12 cellular contexts compared by ENCODE assay signal in genomic region chr16:10880609-10881452, GRCh38. TPM values are rescaled to one million over a fixed set of nuclear protein-coding genes. Genes with fewer than 3 reads are reported as not detected.
DNase-seq lines count a peak whose midpoint lies in the region; ATAC-seq and TF ChIP-seq lines count a peak whose summit lies in the region.
"Had no signal": no experiment of that assay in that cellular context is flagged by ENCODE, and none has a peak within 500 bp of the region (broad histone marks: within the 10 kb centered on the region; RNA-seq: fewer than 3 reads in every experiment).

No MANE protein-coding gene starts in this region.

- H3K9me2 ChIP-seq in OCI-LY7 (ENCODE audit: insufficient read depth, low read length): no peaks in the 10 kb centered on the region

- H3K36me3 ChIP-seq in OCI-LY7 (ENCODE audit: insufficient read depth, low read length) (peaks cover 75% of the 10 kb centered on the region), thymus (ENCODE audit: control insufficient read depth, insufficient read depth) (no peaks in the 10 kb centered on the region)
- H3K36me3 ChIP-seq: ovary had no signal

- peaks cover 26% of the 10 kb centered on the region for H3K27me3 Mint-ChIP-seq in activated naive CD8-positive, alpha-beta T cell treated with anti-CD3 and anti-CD28 coated beads, Interleukin-2, amount 10 ng/mL, durations not matched to agents 7 days and 5 days
- peaks cover 77% of the 10 kb centered on the region for H3K27me3 Mint-ChIP-seq in activated naive CD8-positive, alpha-beta T cell treated with anti-CD3 and anti-CD28 coated beads for 36 hours

- peaks cover 70% of the 10 kb centered on the region for H3K4me1 ChIP-seq in OCI-LY7 (ENCODE audit: insufficient read depth, low read length, poor library complexity, severe bottlenecking)
- peaks cover 25% of the 10 kb centered on the region for H3K4me1 ChIP-seq in thymus (ENCODE audit: control insufficient read depth, insufficient read depth, low read length)

- peaks cover 88% of the 10 kb centered on the region for H3K79me2 ChIP-seq in OCI-LY7 (ENCODE audit: insufficient read depth, low read depth, low read length)

- no peaks in the 10 kb centered on the region for H3K9me3 ChIP-seq in OCI-LY7 (ENCODE audit: low read length)
- no peaks in the 10 kb centered on the region for H3K9me3 ChIP-seq in thymus (ENCODE audit: control insufficient read depth)
- H3K9me3 ChIP-seq: ovary had no signal

- H3K4me3 Mint-ChIP-seq in activated naive CD8-positive, alpha-beta T cell treated with anti-CD3 and anti-CD28 coated beads, Interleukin-2, amount 10 ng/mL, durations not matched to agents 7 days and 5 days: peak overlapping the region; percentile 64
- H3K4me3 Mint-ChIP-seq in activated naive CD8-positive, alpha-beta T cell treated with anti-CD3 and anti-CD28 coated beads for 36 hours: no peak overlapping the region

- POLR2A ChIA-PET in activated naive CD8-positive, alpha-beta T cell treated with anti-CD3 and anti-CD28 coated beads, Interleukin-2, amount 10 ng/mL, durations not matched to agents 7 days and 5 days (lab: Charles Lee): interaction anchor here (0.7 to 0.8 kb wide), 2 partner anchors 12 to 61 kb away, joined by 3 read pairs; partner anchors contain the start of gene DEXI
- POLR2A ChIA-PET in OCI-LY7 (lab: Charles Lee): interaction anchor here (1.0 to 1.3 kb wide), 2 partner anchors 9 to 64 kb away, joined by 3 to 5 read pairs; no protein-coding TSS in a partner anchor

- no peak overlapping the region for H2AFZ ChIP-seq in OCI-LY7 (ENCODE audit: low read length)

- H4K20me1 ChIP-seq in OCI-LY7 (ENCODE audit: insufficient read depth, low read length): peaks cover 41% of the 10 kb centered on the region

- no TSS peak for BruUV-seq in OCI-LY7 (replicated peaks; lab: Mats Ljungman, UMichigan)

- 70% methylated on average over 10 of the region's 10 CpGs for WGBS in thymus

- H3K27me3 ChIP-seq in layer of hippocampus (ENCODE audit: control insufficient read depth, insufficient read depth, low read length) (peaks cover 2% of the 10 kb centered on the region), thymus (ENCODE audit: control insufficient read depth, insufficient read depth) (no peaks in the 10 kb centered on the region)
- H3K27me3 ChIP-seq: ovary had no signal

- no peak for ATAC-seq in activated naive CD8-positive, alpha-beta T cell treated with anti-CD3 and anti-CD28 coated beads, Interleukin-2, amount 10 ng/mL, durations not matched to agents 7 days and 5 days (ENCODE audit: low read depth)
- ATAC-seq in HG03521 (IDR thresholded peaks at IDR 0.05; ENCODE audit: unreplicated experiment): no peak
- no peak for ATAC-seq in GM18858 (IDR thresholded peaks at IDR 0.05; ENCODE audit: unreplicated experiment)

- peaks cover 55% of the 10 kb centered on the region for H3K4me1 Mint-ChIP-seq in activated naive CD8-positive, alpha-beta T cell treated with anti-CD3 and anti-CD28 coated beads, Interleukin-2, amount 10 ng/mL, durations not matched to agents 7 days and 5 days
- peaks cover 52% of the 10 kb centered on the region for H3K4me1 Mint-ChIP-seq in activated naive CD8-positive, alpha-beta T cell treated with anti-CD3 and anti-CD28 coated beads for 36 hours

- H3K36me3 Mint-ChIP-seq in activated naive CD8-positive, alpha-beta T cell treated with anti-CD3 and anti-CD28 coated beads, Interleukin-2, amount 10 ng/mL, durations not matched to agents 7 days and 5 days: peaks cover 7% of the 10 kb centered on the region
- H3K36me3 Mint-ChIP-seq in activated naive CD8-positive, alpha-beta T cell treated with anti-CD3 and anti-CD28 coated beads for 36 hours: no peaks in the 10 kb centered on the region

- DNase-seq in activated naive CD8-positive, alpha-beta T cell treated with anti-CD3 and anti-CD28 coated beads, Interleukin-2, amount 10 ng/mL, durations not matched to agents 7 days and 5 days: no peak
- DNase-seq in activated naive CD8-positive, alpha-beta T cell treated with anti-CD3 and anti-CD28 coated beads for 36 hours: no peak
- DNase-seq in OCI-LY7 (ENCODE audit: low spot score) (no peak), NCI-H2029 treated with DMSO at 0.1 percent for 48 hours (lab: John Stamatoyannopoulos, UW) (no peak)
- DNase-seq: NCI-H82; ovary; stimulated activated CD4-positive, alpha-beta T cell treated with anti-CD3 and anti-CD28 coated beads, Interleukin-15, amount 100 ng/mL, for 24 hours had no signal

- H3K4me3 ChIP-seq in OCI-LY7 (ENCODE audit: low read depth, low read length, poor library complexity, severe bottlenecking): peak overlapping the region; percentile 87
- no peak overlapping the region for H3K4me3 ChIP-seq in thymus (ENCODE audit: low read length)
- H3K4me3 ChIP-seq: ovary, SK-N-MC had no signal

- no peak overlapping the region for H3K27ac Mint-ChIP-seq in activated naive CD8-positive, alpha-beta T cell treated with anti-CD3 and anti-CD28 coated beads, Interleukin-2, amount 10 ng/mL, durations not matched to agents 7 days and 5 days
- no peak overlapping the region for H3K27ac Mint-ChIP-seq in activated naive CD8-positive, alpha-beta T cell treated with anti-CD3 and anti-CD28 coated beads for 36 hours

- intact Hi-C loops in OCI-LY7 (cut with micrococcal nuclease; ENCODE audit: unreplicated experiment): loop anchor here (5.0 kb wide), 1 partner anchor 1921 kb away; the partner anchor contains the start of gene CPPED1

- CTCF ChIA-PET in OCI-LY7 (lab: Charles Lee; ENCODE audit: unreplicated experiment): no interaction called here

- TF ChIP-seq CTCF in OCI-LY7 (conservative IDR thresholded peaks at IDR 0.05; ENCODE audit: low read length): no peak

- peak overlapping the region; percentile 97 for H3K4me2 ChIP-seq in OCI-LY7 (ENCODE audit: low read length)

- H3K9me3 Mint-ChIP-seq in activated naive CD8-positive, alpha-beta T cell treated with anti-CD3 and anti-CD28 coated beads, Interleukin-2, amount 10 ng/mL, durations not matched to agents 7 days and 5 days: no peaks in the 10 kb centered on the region
- no peaks in the 10 kb centered on the region for H3K9me3 Mint-ChIP-seq in activated naive CD8-positive, alpha-beta T cell treated with anti-CD3 and anti-CD28 coated beads for 36 hours

- H3K27ac ChIP-seq in OCI-LY7 (ENCODE audit: low read depth, low read length, poor library complexity, severe bottlenecking): peak overlapping the region; percentile 94
- H3K27ac ChIP-seq in layer of hippocampus (ENCODE audit: low read depth, low read length): peak overlapping the region; percentile 6
- H3K27ac ChIP-seq in thymus (ENCODE audit: low read depth): peak overlapping the region; percentile 8
- H3K27ac ChIP-seq: ovary, SK-N-MC had no signal

RNA-seq across cellular contexts. Expression of gene CIITA, which starts 3.8 kb away (rescaled TPM):
- total RNA-seq in activated naive CD8-positive, alpha-beta T cell treated with anti-CD3 and anti-CD28 coated beads, Interleukin-2, amount 10 ng/mL, durations not matched to agents 7 days and 5 days: 10 to 100 TPM; 12.6 to 13.1 TPM
- total RNA-seq in activated naive CD8-positive, alpha-beta T cell treated with anti-CD3 and anti-CD28 coated beads for 36 hours: 1 to 10 TPM; 1.4 to 1.5 TPM
- total RNA-seq in OCI-LY7 (2014; rRNA removed; shearing (Covaris generic)): 56.1 and 68.7 TPM in 2 replicates
- total RNA-seq in OCI-LY7 (2022): 101 and 124 TPM in 2 replicates
- polyA plus RNA-seq in thymus: 32.8 TPM

Comparison
In these comparisons a context has a peak if more than half of its experiments do, and no peak if none do; other contexts are left out.
1. RNA of gene CIITA, which starts 3.8 kb away (total RNA-seq): 56.1 to 124 TPM in OCI-LY7 and 12.6 to 13.1 TPM in activated naive CD8-positive, alpha-beta T cell treated with anti-CD3 and anti-CD28 coated beads, Interleukin-2, amount 10 ng/mL, durations not matched to agents 7 days and 5 days; 1.4 to 1.5 TPM in activated naive CD8-positive, alpha-beta T cell treated with anti-CD3 and anti-CD28 coated beads for 36 hours; every median in the first group is over 4 times any median in the second.
2. H3K27ac ChIP-seq: peak in every context shown above with its lines; median percentile 94 in OCI-LY7; 8 in thymus; 6 in layer of hippocampus.